In genomic region chrX:10190367-10190766, GRCh38 we compare ENCODE assay signal across 8 cellular contexts. TPM values are rescaled to one million over a fixed set of nuclear protein-coding genes. Genes with fewer than 3 reads are reported as not detected.
DNase-seq lines count a peak whose midpoint lies in the region; ATAC-seq and TF ChIP-seq lines count a peak whose summit lies in the region.

No MANE protein-coding gene starts in this region.

- peaks cover 23% of the 10 kb centered on the region for H3K36me3 Mint-ChIP-seq in memory B cell

- peaks cover 12% of the 10 kb centered on the region for H3K4me1 Mint-ChIP-seq in memory B cell

- TF ChIP-seq CTCF in GM12874 (IDR thresholded peaks at IDR 0.05; ENCODE audit: insufficient read depth, low read depth, low read length) (peak; percentile 17; the same call in 1 of the 2 replicates), OCI-LY3 (IDR thresholded peaks at IDR 0.05; ENCODE audit: low read depth, low read length) (peak; percentile 65)

- H3K27me3 Mint-ChIP-seq in memory B cell = no peaks in the 10 kb centered on the region

- H3K9me3 ChIP-seq in OCI-LY3 (ENCODE audit: insufficient read depth, low read length) = no peaks in the 10 kb centered on the region

- H3K36me3 ChIP-seq in OCI-LY3 (replicated peaks; ENCODE audit: low read depth, low read length) = no peaks in the 10 kb centered on the region

- DNase-seq in KBM-7 (peak; percentile 71), dermis blood vessel endothelial cell (peak; percentile 79), memory B cell (ENCODE audit: low spot score in 2 of 2) (peak in 1 of 2 donors; percentile 45)
- no peak for DNase-seq in effector CD8-positive, alpha-beta T cell (lab: John Stamatoyannopoulos, UW)
- DNase-seq in stimulated activated naive CD8-positive, alpha-beta T cell treated with anti-CD3 and anti-CD28 coated beads, Interleukin-15, Interleukin-2, amounts not matched to agents 100 U/mL and 50 U/mL, for 24 hours = no peak

- H3K9me3 Mint-ChIP-seq in memory B cell = no peaks in the 10 kb centered on the region

- no peaks in the 10 kb centered on the region for H3K79me2 ChIP-seq in OCI-LY3 (ENCODE audit: low read length)

- H3K27ac ChIP-seq in OCI-LY3 (ENCODE audit: low read length) = no peak overlapping the region

- no peaks in the 10 kb centered on the region for H4K20me1 ChIP-seq in OCI-LY3 (ENCODE audit: insufficient read depth, low read length)

- in situ Hi-C loops in KBM-7 (cut with MboI; ENCODE audit: low pct_unique_long_range_greater_than_20kb, low sequenced_read_pairs) = loop anchor here (25.0 kb wide), 2 partner anchors 422 to 947 kb away; partner anchors contain the start of gene MID1

- ATAC-seq in memory B cell (ENCODE audit: low read depth) (peak; percentile 69), GM19324 (IDR thresholded peaks at IDR 0.05; ENCODE audit: low FRiP score, unreplicated experiment) (no peak)
- ATAC-seq in stimulated activated naive CD8-positive, alpha-beta T cell treated with anti-CD3 and anti-CD28 coated beads, Interleukin-15, Interleukin-2, amounts not matched to agents 100 U/mL and 50 U/mL, for 24 hours = no peak

- no peaks in the 10 kb centered on the region for H3K27me3 ChIP-seq in OCI-LY3 (ENCODE audit: low read depth, low read length)

- H2AFZ ChIP-seq in OCI-LY3 (ENCODE audit: low read depth, low read length) = no peak overlapping the region

- no peak overlapping the region for H3K4me3 ChIP-seq in OCI-LY3 (ENCODE audit: low read length)

- peak overlapping the region; percentile 43 for H3K4me2 ChIP-seq in OCI-LY3 (ENCODE audit: low read length)

- no peak overlapping the region for H3K9ac ChIP-seq in OCI-LY3 (ENCODE audit: low read length)

- H3K4me3 Mint-ChIP-seq in memory B cell = no peak overlapping the region

- H3K4me1 ChIP-seq in OCI-LY3 (ENCODE audit: low read length) = peaks cover 6% of the 10 kb centered on the region; the same call in 1 of the 2 replicates

- no peak overlapping the region for H3K27ac Mint-ChIP-seq in memory B cell

RNA-seq across cellular contexts. Expression of gene CLCN4, which starts 33.6 kb away (rescaled TPM):
- total RNA-seq in dermis blood vessel endothelial cell = 6.5 and 9.6 TPM in 2 replicates

Comparison
In these comparisons a context has a peak if more than half of its experiments do, and no peak if none do; other contexts are left out.
1. DNase-seq: peak in KBM-7 (single experiment) and dermis blood vessel endothelial cell (single experiment); none in effector CD8-positive, alpha-beta T cell (single experiment) and stimulated activated naive CD8-positive, alpha-beta T cell treated with anti-CD3 and anti-CD28 coated beads, Interleukin-15, Interleukin-2, amounts not matched to agents 100 U/mL and 50 U/mL, for 24 hours (single experiment).